ENCODE assay signal across 9 cellular contexts in the genomic region with DNA sequence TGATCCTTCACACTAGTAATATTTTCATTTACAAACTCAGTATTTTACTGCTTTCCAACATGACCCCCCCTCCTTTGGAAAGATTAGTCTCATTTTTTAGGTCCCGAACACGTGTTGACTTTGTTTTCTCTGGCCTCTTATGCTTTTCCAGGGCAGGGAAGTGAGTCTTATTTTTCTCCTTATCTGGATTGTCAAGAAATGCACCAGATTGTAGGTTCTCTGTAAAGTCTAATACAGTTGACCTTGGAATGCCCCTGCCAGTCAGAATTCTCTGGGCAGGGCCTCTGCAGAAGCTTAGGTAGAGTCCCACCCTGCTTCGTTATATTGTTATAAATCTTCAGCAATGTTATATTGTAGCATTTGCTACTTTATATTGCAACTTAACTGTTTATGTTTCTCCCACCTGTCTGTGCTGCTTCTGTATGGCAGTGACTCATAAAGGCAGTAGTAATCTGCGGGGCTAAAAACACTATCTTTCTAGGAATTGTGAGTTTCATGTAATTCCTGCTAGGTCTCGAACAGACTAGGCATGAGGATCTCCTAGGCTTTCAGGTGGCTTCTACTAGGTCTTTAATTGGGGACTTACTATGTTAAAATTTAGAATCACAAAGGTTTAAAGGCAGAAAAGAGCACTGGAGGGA. TPM values are rescaled to one million over a fixed set of nuclear protein-coding genes. Genes with fewer than 3 reads are reported as not detected.
DNase-seq lines count a peak whose midpoint lies in the region; ATAC-seq and TF ChIP-seq lines count a peak whose summit lies in the region.
"Had no signal": no experiment of that assay in that cellular context is flagged by ENCODE, and none has a peak within 500 bp of the region (broad histone marks: within the 10 kb centered on the region; RNA-seq: fewer than 3 reads in every experiment).

No MANE protein-coding gene starts in this region.

- H3K4me1 Mint-ChIP-seq in activated T-helper 2 cell treated with anti-CD3 and anti-CD28 coated beads, Interferon-gamma antibody, Interleukin-2, Interleukin-4, amounts not matched to agents 10 μg/mL and 5 μg/mL and 100 μg/mL, durations not matched to agents 14 hours and 24 hours and 36 hours (ENCODE audit: low read depth), result peaks cover 29% of the 10 kb centered on the region
- peaks cover 30% of the 10 kb centered on the region for H3K4me1 Mint-ChIP-seq in type B pancreatic cell (ENCODE audit: unreplicated experiment)

- ATAC-seq in Right ventricle myocardium superior (ENCODE audit: poor library complexity) (no peak), GM19035 (IDR thresholded peaks at IDR 0.05; ENCODE audit: unreplicated experiment) (no peak)

- H3K9me3 ChIP-seq in cardiac muscle cell (ENCODE audit: low read depth), result no peaks in the 10 kb centered on the region

- DNase-seq in cardiac muscle cell (ENCODE audit: low read depth in 1 of 2, low spot score in 1 of 2) (peak; percentile 17 to 54), Right ventricle myocardium superior (no peak), kidney tubule cell (ENCODE audit: low spot score) (peak; percentile 4), type B pancreatic cell (ENCODE audit: extremely low spot score, unreplicated experiment) (no peak), amygdala (lab: John Stamatoyannopoulos, UW) (no peak), NCI-H1092 (lab: John Stamatoyannopoulos, UW) (no peak)
- DNase-seq in activated T-helper 2 cell treated with anti-CD3 and anti-CD28 coated beads, Interferon-gamma antibody, Interleukin-2, Interleukin-4, amounts not matched to agents 10 μg/mL and 5 μg/mL and 100 μg/mL, durations not matched to agents 14 hours and 24 hours and 36 hours (ENCODE audit: low spot score), result no peak
- DNase-seq: NCI-H526 had no signal

- H3K9me3 Mint-ChIP-seq in activated T-helper 2 cell treated with anti-CD3 and anti-CD28 coated beads, Interferon-gamma antibody, Interleukin-2, Interleukin-4, amounts not matched to agents 10 μg/mL and 5 μg/mL and 100 μg/mL, durations not matched to agents 14 hours and 24 hours and 36 hours, result no peaks in the 10 kb centered on the region
- H3K9me3 Mint-ChIP-seq in type B pancreatic cell, result no peaks in the 10 kb centered on the region

- H3K4me1 ChIP-seq in cardiac muscle cell (ENCODE audit: low read depth), result peaks cover 28% of the 10 kb centered on the region

- peak overlapping the region; percentile 68 for H3K4me3 ChIP-seq in cardiac muscle cell

- no peaks in the 10 kb centered on the region for H3K27me3 Mint-ChIP-seq in activated T-helper 2 cell treated with anti-CD3 and anti-CD28 coated beads, Interferon-gamma antibody, Interleukin-2, Interleukin-4, amounts not matched to agents 10 μg/mL and 5 μg/mL and 100 μg/mL, durations not matched to agents 14 hours and 24 hours and 36 hours (ENCODE audit: low read depth)
- H3K27me3 Mint-ChIP-seq in type B pancreatic cell, result no peaks in the 10 kb centered on the region

- H3K36me3 ChIP-seq in cardiac muscle cell, result no peaks in the 10 kb centered on the region

- intact Hi-C loops in Right ventricle myocardium superior (cut with DNase I), result no loop called here
- intact Hi-C loops in activated T-helper 2 cell treated with anti-CD3 and anti-CD28 coated beads, Interferon-gamma antibody, Interleukin-2, Interleukin-4, amounts not matched to agents 10 μg/mL and 5 μg/mL and 100 μg/mL, durations not matched to agents 14 hours and 24 hours and 36 hours (cut with micrococcal nuclease), result loop anchor here (5.0 kb wide), 1 partner anchor 33 kb away; no protein-coding TSS in a partner anchor

- peak overlapping the region; percentile 89 for H3K4me3 Mint-ChIP-seq in activated T-helper 2 cell treated with anti-CD3 and anti-CD28 coated beads, Interferon-gamma antibody, Interleukin-2, Interleukin-4, amounts not matched to agents 10 μg/mL and 5 μg/mL and 100 μg/mL, durations not matched to agents 14 hours and 24 hours and 36 hours (ENCODE audit: low read depth)
- H3K4me3 Mint-ChIP-seq in type B pancreatic cell, result peak overlapping the region; percentile 90

- peak overlapping the region; percentile 56 for H3K27ac Mint-ChIP-seq in activated T-helper 2 cell treated with anti-CD3 and anti-CD28 coated beads, Interferon-gamma antibody, Interleukin-2, Interleukin-4, amounts not matched to agents 10 μg/mL and 5 μg/mL and 100 μg/mL, durations not matched to agents 14 hours and 24 hours and 36 hours
- peak overlapping the region; percentile 90 for H3K27ac Mint-ChIP-seq in type B pancreatic cell

- H3K27me3 ChIP-seq in cardiac muscle cell, result no peaks in the 10 kb centered on the region

- no peak for TF ChIP-seq CTCF in cardiac muscle cell (IDR thresholded peaks at IDR 0.05; ENCODE audit: low read depth, low read length)
- no peak for TF ChIP-seq CTCF in type B pancreatic cell (conservative IDR thresholded peaks at IDR 0.05)

- H3K27ac ChIP-seq in cardiac muscle cell, result peak overlapping the region; percentile 98

- H3K36me3 Mint-ChIP-seq in activated T-helper 2 cell treated with anti-CD3 and anti-CD28 coated beads, Interferon-gamma antibody, Interleukin-2, Interleukin-4, amounts not matched to agents 10 μg/mL and 5 μg/mL and 100 μg/mL, durations not matched to agents 14 hours and 24 hours and 36 hours (ENCODE audit: low read depth), result peaks cover 7% of the 10 kb centered on the region
- no peaks in the 10 kb centered on the region for H3K36me3 Mint-ChIP-seq in type B pancreatic cell

RNA-seq across cellular contexts. Expression of a gene that starts 2.0 kb away (rescaled TPM):
- total RNA-seq in cardiac muscle cell (20.1 and 29.5 TPM in 2 replicates), Right ventricle myocardium superior (38.4 TPM), type B pancreatic cell (ENCODE audit: low replicate concordance) (14.8 and 30.1 TPM in 2 replicates)
- 20.8 and 24.5 TPM in 2 replicates for polyA plus RNA-seq in cardiac muscle cell
- 19.0 and 22.0 TPM in 2 replicates for total RNA-seq in activated T-helper 2 cell treated with anti-CD3 and anti-CD28 coated beads, Interferon-gamma antibody, Interleukin-2, Interleukin-4, amounts not matched to agents 10 μg/mL and 5 μg/mL and 100 μg/mL, durations not matched to agents 14 hours and 24 hours and 36 hours

Comparison
In these comparisons a context has a peak if more than half of its experiments do, and no peak if none do; other contexts are left out.
1. DNase-seq: peak in cardiac muscle cell (2 of 2) and kidney tubule cell (single experiment); none in Right ventricle myocardium superior (single experiment), activated T-helper 2 cell treated with anti-CD3 and anti-CD28 coated beads, Interferon-gamma antibody, Interleukin-2, Interleukin-4, amounts not matched to agents 10 μg/mL and 5 μg/mL and 100 μg/mL, durations not matched to agents 14 hours and 24 hours and 36 hours (single experiment), type B pancreatic cell (single experiment), amygdala (0 of 56) and NCI-H1092 (single experiment).